Comparison of ENCODE assay signal across 1 cellular context in the genomic region with DNA sequence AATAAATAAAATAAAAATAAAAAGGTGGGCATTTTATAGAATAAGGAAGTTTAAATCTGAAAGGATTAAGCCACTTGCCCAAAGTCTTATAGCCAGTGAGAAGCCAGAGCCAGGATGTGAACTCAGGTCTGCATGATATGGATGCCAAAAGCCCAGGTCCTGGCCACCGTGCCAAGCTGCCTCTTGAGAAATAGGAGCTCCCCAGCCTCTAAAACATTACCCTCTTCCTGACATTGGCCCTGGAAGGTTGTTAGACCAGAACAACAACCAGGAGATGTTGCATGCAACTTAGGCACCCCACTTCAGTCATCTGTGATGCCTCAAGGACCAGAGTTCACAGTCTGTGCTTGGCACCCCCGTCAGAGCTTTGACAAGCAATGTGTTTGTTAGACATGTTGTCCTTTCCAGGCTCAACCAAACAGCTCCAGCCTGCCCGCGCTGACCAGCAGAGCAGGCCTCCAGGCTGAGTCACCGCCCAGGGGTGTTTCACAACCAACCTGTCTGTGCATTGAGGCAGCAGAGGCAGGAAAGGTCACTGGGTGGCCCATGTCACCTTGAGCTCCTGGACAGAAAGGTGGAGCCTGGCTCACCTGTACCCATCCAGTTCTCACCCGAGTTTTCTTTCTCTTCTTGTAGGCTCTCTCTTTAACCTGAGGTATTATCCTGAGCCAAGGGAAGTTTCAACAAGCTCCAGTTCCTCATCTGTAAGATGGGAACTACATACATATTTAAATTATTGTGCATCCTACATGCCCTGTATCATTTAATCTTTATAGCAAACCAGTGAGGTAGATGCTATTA.
TF ChIP-seq lines count a peak whose summit lies in the region.

No MANE protein-coding gene starts in this region.

TF ChIP-seq in IMR-90, 13 proteins besides CTCF, POLR2A, EP300 and RAD21:
- TF ChIP-seq MAZ (IDR thresholded peaks at IDR 0.05; ENCODE audit: borderline replicate concordance, low read depth, low read length) (no peak), USF2 (IDR thresholded peaks at IDR 0.05; ENCODE audit: low read depth, low read length) (no peak), FOS (IDR thresholded peaks at IDR 0.05; ENCODE audit: low read depth, low read length) (peak; percentile 77), NFE2L2 (IDR thresholded peaks at IDR 0.05; ENCODE audit: low read depth, low read length) (peak; percentile 22; the same call in 1 of the 2 replicates), MXI1 (IDR thresholded peaks at IDR 0.05; ENCODE audit: borderline replicate concordance, low read depth, low read length) (no peak), CEBPB (IDR thresholded peaks at IDR 0.05; ENCODE audit: low read depth, low read length) (peak; percentile 96)
TF ChIP-seq in IMR-90: peak in this region for 3.
